Comparison of ENCODE assay signal across 23 cellular contexts in genomic region chr2:54964271-54964670, GRCh38.
DNase-seq lines count a peak whose midpoint lies in the region; ATAC-seq and TF ChIP-seq lines count a peak whose summit lies in the region.
"Had no signal": no experiment of that assay in that cellular context is flagged by ENCODE, and none has a peak within 500 bp of the region (broad histone marks: within the 10 kb centered on the region; RNA-seq: fewer than 3 reads in every experiment).

No MANE protein-coding gene starts in this region.

- no peak for TF ChIP-seq CTCF in fibroblast of the aortic adventitia (IDR thresholded peaks at IDR 0.05; ENCODE audit: insufficient read depth, low read length)
- TF ChIP-seq CTCF in WTC11 (IDR thresholded peaks at IDR 0.05), result no peak

- H3K36me3 Mint-ChIP-seq in T-helper 17 cell (ENCODE audit: low read depth) (peaks cover 2% of the 10 kb centered on the region), WTC11 (peaks cover 23% of the 10 kb centered on the region)

- peak overlapping the region; percentile 16 for H3K4me3 Mint-ChIP-seq in T-helper 17 cell
- no peak overlapping the region for H3K4me3 Mint-ChIP-seq in WTC11
- H3K4me3 Mint-ChIP-seq: activated CD8-positive, alpha-beta T cell treated with anti-CD3 and anti-CD28 coated beads, Interleukin-2, amount 10 ng/mL, durations not matched to agents 7 days and 5 days; activated naive CD4-positive, alpha-beta T cell treated with anti-CD3 and anti-CD28 coated beads for 36 hours; activated T-cell treated with anti-CD3 and anti-CD28 coated beads, Interleukin-2, amount 50 U/mL, for 24 hours; CD14-positive monocyte had no signal

- peaks cover 2% of the 10 kb centered on the region for H3K9me3 ChIP-seq in T-helper 17 cell (ENCODE audit: control insufficient read depth, low read length, poor library complexity, severe bottlenecking)
- H3K9me3 ChIP-seq: ascending aorta, esophagus squamous epithelium, heart right ventricle had no signal

- DNase-seq in A172 (ENCODE audit: low spot score) (peak; percentile 27), ELR (ENCODE audit: low read depth) (peak; percentile 73), T-helper 17 cell (no peak), fibroblast of the aortic adventitia (ENCODE audit: low read depth) (peak; percentile 25), WTC11 (ENCODE audit: low spot score) (no peak), NOMO-1 treated with dmso at 0.1 percent for 144 hours (lab: John Stamatoyannopoulos, UW; ENCODE audit: unreplicated experiment) (no peak)
- no peak for DNase-seq in activated naive CD4-positive, alpha-beta T cell treated with anti-CD3 and anti-CD28 coated beads, Interleukin-2, amount 50 U/mL, for 16 hours
- DNase-seq: activated CD4-positive, CD25-positive, alpha-beta regulatory T cell; activated CD8-positive, alpha-beta T cell treated with anti-CD3 and anti-CD28 coated beads, Interleukin-2, amount 10 ng/mL, durations not matched to agents 7 days and 5 days; activated naive CD4-positive, alpha-beta T cell treated with anti-CD3 and anti-CD28 coated beads for 36 hours; activated T-cell treated with anti-CD3 and anti-CD28 coated beads, Interleukin-2, amount 50 U/mL, for 24 hours; effector memory CD4-positive, alpha-beta T cell; esophagus squamous epithelium; heart right ventricle; NCI-H187 treated with DMSO at 0.1 percent for 48 hours; NCI-H345; nucleus accumbens; stimulated activated CD8-positive, alpha-beta memory T cell treated with anti-CD3 and anti-CD28 coated beads, Interleukin-4, amount 100 ng/mL, for 48 hours; T-helper 9 cell had no signal

- CTCF ChIA-PET in WTC11 (lab: Charles Lee), result interaction anchor here (1.1 kb wide), 1 partner anchor 13 kb away, joined by 3 read pairs; no protein-coding TSS in a partner anchor

- H3K4me1 Mint-ChIP-seq in T-helper 17 cell, result peaks cover 18% of the 10 kb centered on the region
- peaks cover 47% of the 10 kb centered on the region for H3K4me1 Mint-ChIP-seq in WTC11

- peaks cover 13% of the 10 kb centered on the region for H3K9me3 Mint-ChIP-seq in WTC11

- H3K4me3 ChIP-seq in fibroblast of the aortic adventitia (ENCODE audit: low read depth, low read length), result no peak overlapping the region
- H3K4me3 ChIP-seq: ascending aorta, esophagus squamous epithelium, heart right ventricle, K562 had no signal

- no peak for ATAC-seq in T-helper 17 cell
- no peak for ATAC-seq in WTC11
- no peak for ATAC-seq in HG03354 (IDR thresholded peaks at IDR 0.05; ENCODE audit: poor library complexity, severe bottlenecking, unreplicated experiment)
- ATAC-seq: activated CD8-positive, alpha-beta T cell treated with anti-CD3 and anti-CD28 coated beads, Interleukin-2, amount 10 ng/mL, durations not matched to agents 7 days and 5 days; heart right ventricle; K562 had no signal

- POLR2A ChIA-PET in WTC11 (lab: Charles Lee), result interaction anchor here (1.3 kb wide), 1 partner anchor 86 kb away, joined by 3 read pairs; the partner anchor contains the start of gene RTN4

- H3K27ac Mint-ChIP-seq in T-helper 17 cell (no peak overlapping the region), WTC11 (no peak overlapping the region)
- H3K27ac Mint-ChIP-seq: activated naive CD4-positive, alpha-beta T cell treated with anti-CD3 and anti-CD28 coated beads for 36 hours; activated T-cell treated with anti-CD3 and anti-CD28 coated beads, Interleukin-2, amount 50 U/mL, for 24 hours had no signal

- H3K27me3 Mint-ChIP-seq in T-helper 17 cell (no peaks in the 10 kb centered on the region), WTC11 (ENCODE audit: low read depth) (no peaks in the 10 kb centered on the region)
- H3K27me3 Mint-ChIP-seq: activated T-cell treated with anti-CD3 and anti-CD28 coated beads, Interleukin-2, amount 50 U/mL, for 24 hours had no signal

TF ChIP-seq in WTC11, 78 proteins besides CTCF, POLR2A, EP300 and RAD21:
- TF ChIP-seq IRF2 (CRISPR knock-in tag; IDR thresholded peaks at IDR 0.05; ENCODE audit: borderline replicate concordance, low read depth) (no peak), TCF7 (CRISPR knock-in tag; IDR thresholded peaks at IDR 0.05; ENCODE audit: low read depth) (no peak)

Comparison
In these comparisons a context has a peak if more than half of its experiments do, and no peak if none do; other contexts are left out.
1. DNase-seq: peak in A172 (single experiment), ELR (single experiment) and fibroblast of the aortic adventitia (single experiment); none in T-helper 17 cell (0 of 3), WTC11 (single experiment), NOMO-1 treated with dmso at 0.1 percent for 144 hours (single experiment) and activated naive CD4-positive, alpha-beta T cell treated with anti-CD3 and anti-CD28 coated beads, Interleukin-2, amount 50 U/mL, for 16 hours (single experiment).